ENCODE assay signal across 27 cellular contexts in genomic region chr1:196405839-196406238, GRCh38.
"Had no signal": no experiment of that assay in that cellular context is flagged by ENCODE, and none has a peak within 500 bp of the region (broad histone marks: within the 10 kb centered on the region; RNA-seq: fewer than 3 reads in every experiment).

No MANE protein-coding gene starts in this region.

- DNase-seq: hypothalamus; immature natural killer cell; kidney; left ventricle myocardium superior; lower lobe of right lung; mammary epithelial cell; midbrain; mucosa of descending colon; naive thymus-derived CD4-positive, alpha-beta T cell; pancreas; posterior cingulate gyrus; retina; right cardiac atrium; stimulated activated CD4-positive, alpha-beta T cell treated with anti-CD3 and anti-CD28 coated beads, Interleukin-4, amount 100 ng/mL, for 24 hours; stimulated activated naive CD4-positive, alpha-beta T cell; uterus had no signal

- H3K4me3 ChIP-seq: lower lobe of right lung, mucosa of descending colon, pancreas, prostate gland, skin epidermis, suprapubic skin, thoracic aorta, tibial nerve, uterus had no signal

- H3K9me3 Mint-ChIP-seq: stimulated activated naive CD8-positive, alpha-beta T cell treated with anti-CD3 and anti-CD28 coated beads, Interleukin-15, Interleukin-2, amounts not matched to agents 100 ng/mL and 50 ng/mL, for 24 hours; type B pancreatic cell had no signal

- H3K4me1 ChIP-seq: lower lobe of right lung, prostate gland had no signal

- H3K9me3 ChIP-seq: lower lobe of right lung, mucosa of descending colon, pancreas, prostate gland, suprapubic skin, thoracic aorta, tibial nerve, uterus had no signal

- H3K27ac Mint-ChIP-seq: immature natural killer cell; naive thymus-derived CD4-positive, alpha-beta T cell; natural killer cell treated with Interleukin-12 subunit alpha and Interleukin-12 subunit beta and Interleukin-15 and Interleukin-18, amount 100 ng/mL, for 72 hours; stimulated activated effector memory CD8-positive, alpha-beta T cell treated with anti-CD3 and anti-CD28 coated beads, Interleukin-12 subunit alpha, Interleukin-12 subunit beta, amount 100 ng/mL, for 72 hours; stimulated activated naive CD8-positive, alpha-beta T cell treated with anti-CD3 and anti-CD28 coated beads, Interleukin-15, Interleukin-2, amounts not matched to agents 100 ng/mL and 50 ng/mL, for 24 hours; type B pancreatic cell had no signal

- FAIRE-seq: islet of Langerhans, pancreas had no signal

- H3K4me1 Mint-ChIP-seq: immature natural killer cell; naive thymus-derived CD4-positive, alpha-beta T cell; stimulated activated effector memory CD8-positive, alpha-beta T cell treated with anti-CD3 and anti-CD28 coated beads, Interleukin-12 subunit alpha, Interleukin-12 subunit beta, amount 100 ng/mL, for 72 hours had no signal

- H3K27me3 Mint-ChIP-seq: naive thymus-derived CD4-positive, alpha-beta T cell; natural killer cell treated with Interleukin-12 subunit alpha and Interleukin-12 subunit beta and Interleukin-15 and Interleukin-18, amount 100 ng/mL, for 72 hours; stimulated activated naive CD8-positive, alpha-beta T cell treated with anti-CD3 and anti-CD28 coated beads, Interleukin-15, Interleukin-2, amounts not matched to agents 100 ng/mL and 50 ng/mL, for 24 hours; type B pancreatic cell had no signal

- H3K27ac ChIP-seq: pancreas, skin epidermis, suprapubic skin, thoracic aorta had no signal

- H3K36me3 ChIP-seq: lower lobe of right lung, pancreas, prostate gland, suprapubic skin, thoracic aorta, tibial nerve, uterus had no signal

- H3K36me3 Mint-ChIP-seq: immature natural killer cell; naive thymus-derived CD4-positive, alpha-beta T cell; natural killer cell treated with Interleukin-12 subunit alpha and Interleukin-12 subunit beta and Interleukin-15 and Interleukin-18, amount 100 ng/mL, for 72 hours; stimulated activated effector memory CD8-positive, alpha-beta T cell treated with anti-CD3 and anti-CD28 coated beads, Interleukin-12 subunit alpha, Interleukin-12 subunit beta, amount 100 ng/mL, for 72 hours; type B pancreatic cell had no signal

- H3K4me3 Mint-ChIP-seq: immature natural killer cell; naive thymus-derived CD4-positive, alpha-beta T cell; natural killer cell treated with Interleukin-12 subunit alpha and Interleukin-12 subunit beta and Interleukin-15 and Interleukin-18, amount 100 ng/mL, for 72 hours; stimulated activated effector memory CD8-positive, alpha-beta T cell treated with anti-CD3 and anti-CD28 coated beads, Interleukin-12 subunit alpha, Interleukin-12 subunit beta, amount 100 ng/mL, for 72 hours; stimulated activated naive CD8-positive, alpha-beta T cell treated with anti-CD3 and anti-CD28 coated beads, Interleukin-15, Interleukin-2, amounts not matched to agents 100 ng/mL and 50 ng/mL, for 24 hours; type B pancreatic cell had no signal

- ATAC-seq: left ventricle myocardium superior; lower lobe of right lung; mucosa of descending colon; naive thymus-derived CD4-positive, alpha-beta T cell; natural killer cell treated with Interleukin-12 subunit alpha and Interleukin-12 subunit beta and Interleukin-15 and Interleukin-18, amount 100 ng/mL, for 72 hours; pancreas; right cardiac atrium; sciatic nerve; stimulated activated effector memory CD8-positive, alpha-beta T cell treated with anti-CD3 and anti-CD28 coated beads, Interleukin-12 subunit alpha, Interleukin-12 subunit beta, amount 100 ng/mL, for 72 hours had no signal

- H3K27me3 ChIP-seq: pancreas, suprapubic skin, tibial nerve, uterus had no signal
